In the genomic region with DNA sequence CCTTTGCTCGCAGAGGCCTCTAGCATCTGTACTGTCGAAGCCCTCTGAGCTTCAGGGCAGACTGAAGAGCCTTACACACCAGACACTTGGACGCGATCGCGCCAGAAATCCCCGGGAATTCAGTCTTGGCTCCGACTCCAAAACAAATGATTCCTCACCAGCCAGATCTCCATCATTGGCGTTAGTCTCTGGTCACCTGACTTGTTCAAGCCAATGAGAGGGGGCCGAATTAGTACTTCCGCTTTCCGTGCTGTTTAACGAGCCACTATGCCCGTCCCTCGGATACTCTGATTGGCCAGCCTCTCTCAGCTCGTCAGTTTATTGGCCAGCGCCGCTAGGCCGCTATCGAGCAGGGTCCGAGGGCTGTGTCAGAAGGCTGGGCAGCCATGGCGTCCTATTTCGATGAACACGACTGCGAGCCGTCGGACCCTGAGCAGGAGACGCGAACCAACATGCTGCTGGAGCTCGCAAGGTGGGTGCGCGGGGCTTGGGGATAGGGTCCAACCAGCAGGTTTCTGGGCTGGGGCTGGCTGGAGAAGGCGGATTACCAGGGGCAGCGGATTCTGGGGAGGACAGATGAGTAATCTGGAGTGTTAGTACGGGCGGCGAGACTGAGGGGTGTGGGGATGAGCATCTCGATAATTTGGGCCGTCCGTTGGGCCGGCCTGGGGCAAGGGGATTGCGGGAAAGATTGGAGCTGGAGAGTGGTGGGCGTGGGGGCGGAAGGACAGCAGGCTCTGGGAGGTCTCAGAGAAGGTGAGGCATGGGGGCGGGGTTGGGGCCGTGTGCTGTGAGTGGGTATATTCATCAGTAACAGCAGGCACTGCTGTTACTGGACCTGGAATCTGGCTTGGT, we compare ENCODE assay signal across 1 cellular context.
TF ChIP-seq lines count a peak whose summit lies in the region.

Gene RNF181, plus strand, starts transcription at position 368 of the 855 bp plus-strand sequence. Its CDS starts 19 bp downstream, at position 387.

TF ChIP-seq in K562, 482 proteins besides CTCF, POLR2A, EP300 and RAD21 (continued from another document and continues in another):
- TF ChIP-seq, protein P1, sequence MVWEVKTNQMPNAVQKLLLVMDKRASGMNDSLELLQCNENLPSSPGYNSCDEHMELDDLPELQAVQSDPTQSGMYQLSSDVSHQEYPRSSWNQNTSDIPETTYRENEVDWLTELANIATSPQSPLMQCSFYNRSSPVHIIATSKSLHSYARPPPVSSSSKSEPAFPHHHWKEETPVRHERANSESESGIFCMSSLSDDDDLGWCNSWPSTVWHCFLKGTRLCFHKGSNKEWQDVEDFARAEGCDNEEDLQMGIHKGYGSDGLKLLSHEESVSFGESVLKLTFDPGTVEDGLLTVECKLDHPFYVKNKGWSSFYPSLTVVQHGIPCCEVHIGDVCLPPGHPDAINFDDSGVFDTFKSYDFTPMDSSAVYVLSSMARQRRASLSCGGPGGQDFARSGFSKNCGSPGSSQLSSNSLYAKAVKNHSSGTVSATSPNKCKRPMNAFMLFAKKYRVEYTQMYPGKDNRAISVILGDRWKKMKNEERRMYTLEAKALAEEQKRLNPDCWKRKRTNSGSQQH (CRISPR knock-in tag; IDR thresholded peaks at IDR 0.05) = peak; percentile 71; the same call in 1 of the 2 replicates
- no peak for TF ChIP-seq XRCC4 (IDR thresholded peaks at IDR 0.05; ENCODE audit: extremely low read depth, insufficient read depth, insufficient read length)
- TF ChIP-seq, protein P2, sequence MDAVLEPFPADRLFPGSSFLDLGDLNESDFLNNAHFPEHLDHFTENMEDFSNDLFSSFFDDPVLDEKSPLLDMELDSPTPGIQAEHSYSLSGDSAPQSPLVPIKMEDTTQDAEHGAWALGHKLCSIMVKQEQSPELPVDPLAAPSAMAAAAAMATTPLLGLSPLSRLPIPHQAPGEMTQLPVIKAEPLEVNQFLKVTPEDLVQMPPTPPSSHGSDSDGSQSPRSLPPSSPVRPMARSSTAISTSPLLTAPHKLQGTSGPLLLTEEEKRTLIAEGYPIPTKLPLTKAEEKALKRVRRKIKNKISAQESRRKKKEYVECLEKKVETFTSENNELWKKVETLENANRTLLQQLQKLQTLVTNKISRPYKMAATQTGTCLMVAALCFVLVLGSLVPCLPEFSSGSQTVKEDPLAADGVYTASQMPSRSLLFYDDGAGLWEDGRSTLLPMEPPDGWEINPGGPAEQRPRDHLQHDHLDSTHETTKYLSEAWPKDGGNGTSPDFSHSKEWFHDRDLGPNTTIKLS (IDR thresholded peaks at IDR 0.05; ENCODE audit: borderline replicate concordance, low read depth) = no peak
- no peak for TF ChIP-seq MYNN (IDR thresholded peaks at IDR 0.05)
- TF ChIP-seq MYNN (CRISPR knock-in tag; IDR thresholded peaks at IDR 0.05) = no peak
- TF ChIP-seq HNRNPUL1 (IDR thresholded peaks at IDR 0.05; ENCODE audit: low read length) = no peak
- peak; percentile 91 for TF ChIP-seq POLR2H (tag; IDR thresholded peaks at IDR 0.05; ENCODE audit: low read depth)
- TF ChIP-seq PHB2 (IDR thresholded peaks at IDR 0.05; ENCODE audit: low read depth) = 0 out of 2 replicates have a peak, but pooled peaks have one; percentile 16
- no peak; the same call in 1 of the 2 replicates for TF ChIP-seq SMARCA4 (IDR thresholded peaks at IDR 0.05)
- no peak for TF ChIP-seq JUNB (CRISPR knock-in tag; conservative IDR thresholded peaks at IDR 0.05)
- no peak for TF ChIP-seq ZNF274 (IDR thresholded peaks at IDR 0.05; ENCODE audit: borderline replicate concordance, low read depth, low read length)
- TF ChIP-seq CBX8 (IDR thresholded peaks at IDR 0.05; ENCODE audit: borderline replicate concordance, extremely low read depth, low read depth, low read length, poor library complexity, severe bottlenecking) = no peak
- TF ChIP-seq, protein P3, sequence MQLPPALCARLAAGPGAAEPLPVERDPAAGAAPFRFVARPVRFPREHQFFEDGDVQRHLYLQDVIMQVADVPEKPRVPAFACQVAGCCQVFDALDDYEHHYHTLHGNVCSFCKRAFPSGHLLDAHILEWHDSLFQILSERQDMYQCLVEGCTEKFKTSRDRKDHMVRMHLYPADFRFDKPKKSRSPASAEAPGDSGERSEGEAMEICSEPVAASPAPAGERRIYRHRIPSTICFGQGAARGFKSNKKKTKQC (CRISPR knock-in tag; IDR thresholded peaks at IDR 0.05) = no peak
- no peak for TF ChIP-seq ZBTB12 (CRISPR knock-in tag; IDR thresholded peaks at IDR 0.05)
- peak; percentile 82 for TF ChIP-seq CREM (IDR thresholded peaks at IDR 0.05; ENCODE audit: low read depth)
- no peak for TF ChIP-seq CSDE1 (IDR thresholded peaks at IDR 0.05)
- no peak for TF ChIP-seq ZEB2 (IDR thresholded peaks at IDR 0.05)
- TF ChIP-seq, protein P4, sequence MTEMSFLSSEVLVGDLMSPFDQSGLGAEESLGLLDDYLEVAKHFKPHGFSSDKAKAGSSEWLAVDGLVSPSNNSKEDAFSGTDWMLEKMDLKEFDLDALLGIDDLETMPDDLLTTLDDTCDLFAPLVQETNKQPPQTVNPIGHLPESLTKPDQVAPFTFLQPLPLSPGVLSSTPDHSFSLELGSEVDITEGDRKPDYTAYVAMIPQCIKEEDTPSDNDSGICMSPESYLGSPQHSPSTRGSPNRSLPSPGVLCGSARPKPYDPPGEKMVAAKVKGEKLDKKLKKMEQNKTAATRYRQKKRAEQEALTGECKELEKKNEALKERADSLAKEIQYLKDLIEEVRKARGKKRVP (CRISPR knock-in tag; IDR thresholded peaks at IDR 0.05) = no peak
- peak; percentile 60 for TF ChIP-seq RBBP5 (IDR thresholded peaks at IDR 0.05; ENCODE audit: borderline replicate concordance, insufficient read depth, low read length, poor library complexity, severe bottlenecking)
- peak; percentile 21; the same call in 1 of the 2 replicates for TF ChIP-seq ZBTB7A (IDR thresholded peaks at IDR 0.05; ENCODE audit: borderline replicate concordance, control insufficient read depth, low read depth, low read length)
- TF ChIP-seq ZNF655 (CRISPR knock-in tag; IDR thresholded peaks at IDR 0.05) = no peak
- TF ChIP-seq BDP1 (IDR thresholded peaks at IDR 0.05; ENCODE audit: insufficient read depth, insufficient read length) = no peak
- no peak for TF ChIP-seq CUX1 (CRISPR knock-in tag; IDR thresholded peaks at IDR 0.05)
- TF ChIP-seq, protein P5, sequence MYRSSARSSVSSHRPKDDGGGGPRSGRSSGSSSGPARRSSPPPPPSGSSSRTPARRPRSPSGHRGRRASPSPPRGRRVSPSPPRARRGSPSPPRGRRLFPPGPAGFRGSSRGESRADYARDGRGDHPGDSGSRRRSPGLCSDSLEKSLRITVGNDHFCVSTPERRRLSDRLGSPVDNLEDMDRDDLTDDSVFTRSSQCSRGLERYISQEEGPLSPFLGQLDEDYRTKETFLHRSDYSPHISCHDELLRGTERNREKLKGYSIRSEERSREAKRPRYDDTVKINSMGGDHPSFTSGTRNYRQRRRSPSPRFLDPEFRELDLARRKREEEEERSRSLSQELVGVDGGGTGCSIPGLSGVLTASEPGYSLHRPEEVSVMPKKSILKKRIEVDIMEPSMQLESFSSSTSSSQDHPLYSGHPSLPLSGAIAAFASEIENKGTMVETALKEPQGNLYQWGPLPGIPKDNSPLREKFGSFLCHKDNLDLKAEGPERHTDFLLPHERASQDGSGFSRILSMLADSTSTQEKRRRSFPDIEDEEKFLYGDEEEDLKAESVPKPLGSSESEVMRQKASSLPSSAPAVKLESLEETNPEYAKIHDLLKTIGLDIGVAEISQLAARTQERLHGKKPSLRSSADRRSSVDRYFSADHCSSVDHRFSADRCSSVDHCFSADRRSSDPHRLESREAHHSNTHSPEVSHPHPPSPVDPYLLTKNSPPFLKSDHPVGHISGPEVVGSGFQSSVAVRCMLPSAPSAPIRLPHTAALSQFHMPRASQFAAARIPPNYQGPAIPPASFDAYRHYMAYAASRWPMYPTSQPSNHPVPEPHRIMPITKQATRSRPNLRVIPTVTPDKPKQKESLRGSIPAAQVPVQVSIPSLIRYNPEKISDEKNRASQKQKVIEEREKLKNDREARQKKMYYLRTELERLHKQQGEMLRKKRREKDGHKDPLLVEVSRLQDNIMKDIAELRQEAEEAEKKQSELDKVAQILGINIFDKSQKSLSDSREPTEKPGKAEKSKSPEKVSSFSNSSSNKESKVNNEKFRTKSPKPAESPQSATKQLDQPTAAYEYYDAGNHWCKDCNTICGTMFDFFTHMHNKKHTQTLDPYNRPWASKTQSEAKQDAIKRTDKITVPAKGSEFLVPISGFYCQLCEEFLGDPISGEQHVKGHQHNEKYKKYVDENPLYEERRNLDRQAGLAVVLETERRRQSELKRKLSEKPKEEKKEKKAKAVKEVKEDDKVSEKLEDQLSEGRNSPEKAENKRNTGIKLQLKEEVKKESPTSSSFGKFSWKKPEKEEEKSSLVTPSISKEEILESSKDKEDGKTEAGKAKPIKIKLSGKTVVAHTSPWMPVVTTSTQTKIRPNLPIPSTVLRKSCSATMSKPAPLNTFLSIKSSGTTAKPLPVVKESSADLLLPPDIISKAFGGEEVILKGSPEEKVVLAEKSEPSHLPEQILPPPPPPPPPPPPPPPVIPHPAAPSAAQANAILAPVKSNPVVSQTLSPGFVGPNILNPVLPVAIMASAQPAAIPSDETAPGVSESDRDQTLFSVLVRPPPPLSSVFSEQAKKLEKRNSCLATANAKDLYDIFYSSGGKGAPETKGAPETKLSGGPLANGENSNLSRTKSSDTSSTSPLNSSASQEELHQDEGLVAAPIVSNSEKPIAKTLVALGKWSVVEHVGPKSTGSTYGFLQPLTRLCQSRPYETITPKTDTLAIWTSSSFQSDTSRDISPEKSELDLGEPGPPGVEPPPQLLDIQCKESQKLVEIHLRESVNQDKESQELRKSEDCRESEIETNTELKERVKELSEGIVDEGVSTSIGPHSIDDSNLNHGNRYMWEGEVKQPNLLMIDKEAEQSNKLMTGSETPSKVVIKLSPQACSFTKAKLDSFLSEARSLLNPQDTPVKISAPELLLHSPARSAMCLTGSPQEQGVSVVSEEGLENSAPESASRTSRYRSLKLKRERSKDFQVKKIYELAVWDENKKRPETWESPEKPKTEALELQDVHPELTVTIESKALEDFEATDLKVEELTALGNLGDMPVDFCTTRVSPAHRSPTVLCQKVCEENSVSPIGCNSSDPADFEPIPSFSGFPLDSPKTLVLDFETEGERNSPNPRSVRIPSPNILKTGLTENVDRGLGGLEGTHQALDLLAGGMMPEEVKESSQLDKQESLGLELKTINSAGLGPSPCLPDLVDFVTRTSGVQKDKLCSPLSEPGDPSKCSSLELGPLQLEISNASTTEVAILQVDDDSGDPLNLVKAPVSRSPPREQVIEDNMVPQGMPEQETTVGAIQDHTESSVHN (IDR thresholded peaks at IDR 0.05; ENCODE audit: borderline replicate concordance in 1 of 2, low read depth in 1 of 2) = no peak
- no peak for TF ChIP-seq IFI16 (CRISPR knock-in tag; IDR thresholded peaks at IDR 0.05)
- TF ChIP-seq POLR2AphosphoS5 (IDR thresholded peaks at IDR 0.05; ENCODE audit: control insufficient read depth, insufficient read depth, low read depth, low read length) = peak; percentile 84
- no peak for TF ChIP-seq SIX5 (IDR thresholded peaks at IDR 0.05; ENCODE audit: borderline replicate concordance in 1 of 2, insufficient read depth in 1 of 2, low read depth in 1 of 2, low read length in 2 of 2)
